In genomic region chr11:44561964-44562734, GRCh38 we compare ENCODE assay signal across 19 cellular contexts. TPM values are rescaled to one million over a fixed set of nuclear protein-coding genes. Genes with fewer than 3 reads are reported as not detected.
DNase-seq lines count a peak whose midpoint lies in the region; ATAC-seq, FAIRE-seq and TF ChIP-seq lines count a peak whose summit lies in the region.
"Had no signal": no experiment of that assay in that cellular context is flagged by ENCODE, and none has a peak within 500 bp of the region (broad histone marks: within the 10 kb centered on the region; RNA-seq: fewer than 3 reads in every experiment).

No MANE protein-coding gene starts in this region.

- H3K27ac ChIP-seq in SJCRH30 (peak overlapping the region; percentile 9), keratinocyte (ENCODE audit: control insufficient read depth, insufficient read depth, low read length) (peak overlapping the region; percentile 73), right cardiac atrium (ENCODE audit: low read length) (no peak overlapping the region)
- H3K27ac ChIP-seq: A549, HL-60 had no signal

- no peak for TF ChIP-seq POLR2A in GM12892 (IDR thresholded peaks at IDR 0.05; ENCODE audit: low read depth, low read length)

- H3K4me3 Mint-ChIP-seq in stimulated activated memory B cell treated with anti-CD40 and anti-IgM and Interleukin-4, amounts not matched to agents 10 μg/mL and 1 μg/mL and 100 μg/mL, for 72 hours = peak overlapping the region; percentile 5
- H3K4me3 Mint-ChIP-seq: CD14-positive monocyte had no signal

- no peaks in the 10 kb centered on the region for H3K9me3 Mint-ChIP-seq in stimulated activated memory B cell treated with anti-CD40 and anti-IgM and Interleukin-4, amounts not matched to agents 10 μg/mL and 1 μg/mL and 100 μg/mL, for 72 hours

- H3K36me3 ChIP-seq in SJCRH30 (no peaks in the 10 kb centered on the region), keratinocyte (ENCODE audit: control insufficient read depth in 2 of 2, extremely low read depth in 1 of 2, insufficient read depth in 2 of 2, low read length in 2 of 2) (peaks cover 0 to 1% of the 10 kb centered on the region in 2 experiments)
- H3K36me3 ChIP-seq: MG63 had no signal

- H3K9ac ChIP-seq in keratinocyte (ENCODE audit: control insufficient read depth, extremely low read depth, insufficient read depth, low read length) = peak overlapping the region; percentile 10

- intact Hi-C loops in right cardiac atrium (cut with DNase I) (loop anchor here in 2 of 4 donors (2.0 to 10.0 kb wide), 2 partner anchors 53 to 353 kb away; no protein-coding TSS in a partner anchor), cardiac septum (cut with DNase I) (loop anchor here (5.0 to 10.0 kb wide), 4 partner anchors 35 to 543 kb away; partner anchors contain the start of gene TSPAN18)

- H3K4me2 ChIP-seq in keratinocyte (ENCODE audit: control insufficient read depth, extremely low read depth, insufficient read depth, low read depth, low read length) = peak overlapping the region; percentile 80
- H3K4me2 ChIP-seq: A549 had no signal

- H3K4me1 Mint-ChIP-seq in stimulated activated memory B cell treated with anti-CD40 and anti-IgM and Interleukin-4, amounts not matched to agents 10 μg/mL and 1 μg/mL and 100 μg/mL, for 72 hours = peaks cover 48% of the 10 kb centered on the region

- peak; percentile 17 for FAIRE-seq in GM12892 (lab: Jason Lieb, UNC)
- FAIRE-seq in keratinocyte (lab: Jason Lieb, UNC) = no peak
- FAIRE-seq: A549, GM12891, GM19239, RCC 7860 had no signal

- H3K27me3 ChIP-seq in SJCRH30 (no peaks in the 10 kb centered on the region), keratinocyte (ENCODE audit: control insufficient read depth, extremely low read depth, insufficient read depth, low read length) (no peaks in the 10 kb centered on the region), right cardiac atrium (ENCODE audit: control insufficient read depth, insufficient read depth) (no peaks in the 10 kb centered on the region)
- H3K27me3 ChIP-seq: MG63 had no signal

- H4K20me1 ChIP-seq in keratinocyte (ENCODE audit: control insufficient read depth, extremely low read depth, insufficient read depth, low read length) = no peaks in the 10 kb centered on the region

- H3K4me1 ChIP-seq in SJCRH30 (peaks cover 52% of the 10 kb centered on the region), keratinocyte (ENCODE audit: control insufficient read depth, extremely low read depth, insufficient read depth, low read length) (peaks cover 61% of the 10 kb centered on the region), right cardiac atrium (ENCODE audit: control insufficient read depth, insufficient read depth, low read length) (peaks cover 11% of the 10 kb centered on the region)

- H3K27ac Mint-ChIP-seq in stimulated activated memory B cell treated with anti-CD40 and anti-IgM and Interleukin-4, amounts not matched to agents 10 μg/mL and 1 μg/mL and 100 μg/mL, for 72 hours = peak overlapping the region; percentile 51

- DNase-seq in GM12892 (ENCODE audit: insufficient read length) (no peak), SJCRH30 (no peak), keratinocyte (ENCODE audit: low read depth, low spot score) (no peak), right cardiac atrium (no peak), cardiac septum (ENCODE audit: low spot score) (no peak)
- DNase-seq: GOT3, KG1, NCI-H1930, NCI-H2171 treated with DMSO at 0.1 percent for 48 hours, NCI-H510A treated with DMSO at 0.1 percent for 48 hours had no signal

- peaks cover 3% of the 10 kb centered on the region for H3K9me1 ChIP-seq in keratinocyte (ENCODE audit: control insufficient read depth, extremely low read depth, insufficient read depth, low read length)

- no peak overlapping the region for H2AFZ ChIP-seq in keratinocyte (ENCODE audit: control insufficient read depth, low read length)

- ATAC-seq in stimulated activated memory B cell treated with anti-CD40 and anti-IgM and Interleukin-4, amounts not matched to agents 10 μg/mL and 1 μg/mL and 100 μg/mL, for 72 hours = no peak
- ATAC-seq in GM21390 (IDR thresholded peaks at IDR 0.05; ENCODE audit: unreplicated experiment) (no peak), right cardiac atrium (no peak)
- ATAC-seq: A549 had no signal

- 96% methylated on average over 8 of the region's 8 CpGs for WGBS in right cardiac atrium

- H3K9me3 ChIP-seq in SJCRH30 (replicated peaks) (no peaks in the 10 kb centered on the region), keratinocyte (ENCODE audit: control insufficient read depth, low read depth, low read length) (no peaks in the 10 kb centered on the region), right cardiac atrium (ENCODE audit: control insufficient read depth, low read length) (no peaks in the 10 kb centered on the region)
- H3K9me3 ChIP-seq: A549, MG63 had no signal

- H3K79me2 ChIP-seq in keratinocyte (ENCODE audit: control insufficient read depth, insufficient read depth, low read length) = peaks cover 16% of the 10 kb centered on the region

- no peaks in the 10 kb centered on the region for H3K27me3 Mint-ChIP-seq in stimulated activated memory B cell treated with anti-CD40 and anti-IgM and Interleukin-4, amounts not matched to agents 10 μg/mL and 1 μg/mL and 100 μg/mL, for 72 hours

- H3K4me3 ChIP-seq in SJCRH30 = no peak overlapping the region
- H3K4me3 ChIP-seq in keratinocyte (ENCODE audit: control insufficient read depth in 2 of 3, extremely low read depth in 1 of 3, insufficient read depth in 2 of 3, low read depth in 1 of 3, low read length in 3 of 3) = peak overlapping the region in 1 of 3 experiments; percentile 22
- no peak overlapping the region for H3K4me3 ChIP-seq in right cardiac atrium (ENCODE audit: low read length)
- H3K4me3 ChIP-seq: A549, MG63 had no signal

- TF ChIP-seq CTCF in keratinocyte (optimal IDR thresholded peaks at IDR 0.05 in 1 of 3, IDR thresholded peaks at IDR 0.05 in 1 of 3, conservative IDR thresholded peaks at IDR 0.05 in 1 of 3; ENCODE audit: extremely low read depth in 1 of 3, insufficient read depth in 2 of 3, low read length in 3 of 3) = no peak

- peaks cover 8% of the 10 kb centered on the region for H3K36me3 Mint-ChIP-seq in stimulated activated memory B cell treated with anti-CD40 and anti-IgM and Interleukin-4, amounts not matched to agents 10 μg/mL and 1 μg/mL and 100 μg/mL, for 72 hours

- dilution Hi-C loops in keratinocyte (cut with MboI; ENCODE audit: extremely low pct_ligation_motif_present, low sequenced_read_pairs) = no loop called here

RNA-seq across cellular contexts. Expression of gene CD82, which starts 3.3 kb away (rescaled TPM):
- 109 TPM for polyA plus RNA-seq in GM12892 (2012; ENCODE audit: missing spikeins)
- total RNA-seq in SJCRH30 (2014; rRNA removed; shearing (Covaris generic)) = 81.8 and 90.6 TPM in 2 replicates
- 118 to 209 TPM (median 204 TPM) in 3 replicates for polyA plus RNA-seq in keratinocyte
- 32.3 TPM for polyA plus RNA-seq in keratinocyte (2011; ENCODE audit: low read depth)
- polyA plus RNA-seq in keratinocyte (2011; cell fraction: cytosol; rRNA removed) = 54.2 and 96.1 TPM in 2 replicates
- 291 and 302 TPM in 2 replicates for polyA plus RNA-seq in keratinocyte (2011; cell fraction: nucleus; rRNA removed)
- polyA plus RNA-seq in keratinocyte (2012; ENCODE audit: low replicate concordance) = 102 and 180 TPM in 2 replicates
- polyA minus RNA-seq in keratinocyte = 136 to 381 TPM (median 165 TPM) in 3 replicates
- polyA minus RNA-seq in keratinocyte (2011; cell fraction: cytosol; rRNA and poly(A)+ RNA removed) = 148 TPM
- 171 and 244 TPM in 2 replicates for polyA minus RNA-seq in keratinocyte (2011; cell fraction: nucleus; rRNA and poly(A)+ RNA removed)
- 10 to 100 TPM; 16.7 to 33.6 (median 27.3) TPM for total RNA-seq in right cardiac atrium
- polyA plus RNA-seq in right cardiac atrium = 23.8 TPM
- total RNA-seq in cardiac septum = 27.9 TPM
